In genomic region chr12:79546461-79547043, GRCh38 we compare ENCODE assay signal across 12 cellular contexts.
DNase-seq lines count a peak whose midpoint lies in the region; ATAC-seq and TF ChIP-seq lines count a peak whose summit lies in the region.
"Had no signal": no experiment of that assay in that cellular context is flagged by ENCODE, and none has a peak within 500 bp of the region (broad histone marks: within the 10 kb centered on the region; RNA-seq: fewer than 3 reads in every experiment).

No MANE protein-coding gene starts in this region.

- no peak for TF ChIP-seq POLR2A in breast epithelium (IDR thresholded peaks at IDR 0.05)

- H3K27me3 ChIP-seq in HUES48 (ENCODE audit: control insufficient read depth, insufficient read depth, low read length) (no peaks in the 10 kb centered on the region), breast epithelium (no peaks in the 10 kb centered on the region), lower lobe of right lung (ENCODE audit: low read depth) (no peaks in the 10 kb centered on the region)
- H3K27me3 ChIP-seq: ovary had no signal

- H3K4me3 ChIP-seq in HUES48 (ENCODE audit: low read depth, low read length): no peak overlapping the region
- no peak overlapping the region for H3K4me3 ChIP-seq in breast epithelium
- no peak overlapping the region for H3K4me3 ChIP-seq in lower lobe of right lung
- H3K4me3 ChIP-seq: ovary had no signal

- DNase-seq in breast epithelium (ENCODE audit: low spot score in 2 of 2): no peak
- DNase-seq in lower lobe of right lung: no peak
- DNase-seq in SW 1271 (lab: John Stamatoyannopoulos, UW): no peak
- no peak for DNase-seq in NCI-H510A treated with DMSO at 0.1 percent for 48 hours (lab: John Stamatoyannopoulos, UW)
- DNase-seq: DMS79, erythroblast, NCI-H748 treated with DMSO at 0.1 percent for 48 hours, ovary had no signal

- H3K9me3 ChIP-seq in HUES48 (ENCODE audit: control insufficient read depth, insufficient read depth, low read length) (no peaks in the 10 kb centered on the region), breast epithelium (no peaks in the 10 kb centered on the region), lower lobe of right lung (no peaks in the 10 kb centered on the region)
- H3K9me3 ChIP-seq: ovary had no signal

- H3K4me1 ChIP-seq in HUES48 (ENCODE audit: control insufficient read depth, insufficient read depth, low read length) (peaks cover 52% of the 10 kb centered on the region), breast epithelium (peaks cover 0 to 6% of the 10 kb centered on the region in 2 donors), lower lobe of right lung (peaks cover 27% of the 10 kb centered on the region)

- no peak for TF ChIP-seq CTCF in 22Rv1 (IDR thresholded peaks at IDR 0.05)
- TF ChIP-seq CTCF in breast epithelium (IDR thresholded peaks at IDR 0.05): no peak
- TF ChIP-seq CTCF in lower lobe of right lung (IDR thresholded peaks at IDR 0.05): no peak

- peak overlapping the region; percentile 63 for H3K9ac ChIP-seq in HUES48 (ENCODE audit: low read depth, low read length)

- ATAC-seq in lower lobe of right lung: no peak
- ATAC-seq in GM18909 (IDR thresholded peaks at IDR 0.05; ENCODE audit: poor library complexity, unreplicated experiment): no peak
- no peak for ATAC-seq in GM21515 (IDR thresholded peaks at IDR 0.05; ENCODE audit: unreplicated experiment)

- H3K27ac ChIP-seq in 22Rv1 (peak overlapping the region; percentile 73), HUES48 (ENCODE audit: low read depth, low read length) (peak overlapping the region; percentile 99), breast epithelium (peak overlapping the region; percentile 89 to 91), lower lobe of right lung (peak overlapping the region; percentile 15)
- H3K27ac ChIP-seq: ovary had no signal

- H3K36me3 ChIP-seq in HUES48 (ENCODE audit: control insufficient read depth, insufficient read depth, low read length) (peaks cover 17% of the 10 kb centered on the region; the same call in 1 of the 2 replicates), breast epithelium (no peaks in the 10 kb centered on the region), lower lobe of right lung (no peaks in the 10 kb centered on the region)
- H3K36me3 ChIP-seq: ovary had no signal

- intact Hi-C loops in breast epithelium (cut with DNase I; ENCODE audit: low total_unique reads) (no loop called here), lower lobe of right lung (cut with DNase I) (no loop called here)

Comparison
In these comparisons a context has a peak if more than half of its experiments do, and no peak if none do; other contexts are left out.
1. H3K27ac ChIP-seq: peak in every context shown above with its lines; median percentile 99 in HUES48; 90 in breast epithelium; 73 in 22Rv1; 15 in lower lobe of right lung.